In the genomic region with DNA sequence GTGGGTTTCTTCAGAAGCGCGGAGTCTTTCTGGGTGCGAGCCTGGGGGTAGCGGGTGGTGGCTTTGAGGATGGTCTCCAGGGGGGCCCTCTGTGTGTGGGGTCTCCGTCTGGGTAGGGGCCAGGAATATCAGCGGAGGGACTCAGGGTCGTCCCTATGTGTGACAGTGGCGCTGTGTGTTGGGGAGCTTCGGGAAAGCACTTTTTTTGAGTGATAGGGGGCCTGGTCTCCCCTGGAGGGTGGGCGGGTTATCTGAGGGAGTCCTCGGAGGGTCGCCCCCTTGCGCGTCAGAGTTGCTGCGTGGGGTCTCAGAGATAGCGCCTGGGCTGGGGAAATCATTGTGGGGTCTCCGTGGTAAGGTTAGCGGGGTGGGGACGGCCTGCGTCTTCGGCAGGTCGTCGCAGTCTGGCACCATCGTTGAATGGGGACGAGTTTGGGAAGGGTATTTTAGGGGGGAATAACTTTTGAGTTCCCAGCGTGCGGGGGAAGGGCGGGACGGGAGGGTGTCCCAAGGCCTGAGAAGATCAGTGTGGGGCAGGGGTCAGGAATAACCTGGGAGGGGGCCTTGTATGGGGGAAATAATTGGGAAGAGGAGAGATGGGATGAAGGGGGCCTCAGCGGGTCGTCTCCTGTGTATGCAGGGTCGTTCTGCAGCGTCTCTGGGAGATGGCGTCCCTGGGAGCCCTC, we compare ENCODE assay signal across 8 cellular contexts. TPM values are rescaled to one million over a fixed set of nuclear protein-coding genes. Genes with fewer than 3 reads are reported as not detected.
A peak's percentile ranks its signal among the peaks of the same experiment; 100 is the strongest.
DNase-seq lines count a peak whose midpoint lies in the region; ATAC-seq and TF ChIP-seq lines count a peak whose summit lies in the region.

No MANE protein-coding gene starts in this region.

- H3K4me1 ChIP-seq in neural progenitor cell: peaks cover 4% of the 10 kb centered on the region

- intact Hi-C loops in activated CD4-positive, alpha-beta T cell treated with anti-CD3 and anti-CD28 coated beads for 36 hours (cut with DNase I, micrococcal nuclease): loop anchor here (1.0 to 10.0 kb wide), 20 partner anchors 16 to 1374 kb away; partner anchors contain the start of genes CALR (in 1 of the 2), JUNB (in 1 of the 2), NACC1 (in 1 of the 2) and RAD23A (in 1 of the 2)

- H3K9me3 Mint-ChIP-seq in activated CD4-positive, alpha-beta T cell treated with anti-CD3 and anti-CD28 coated beads for 36 hours (ENCODE audit: low read depth): no peaks in the 10 kb centered on the region
- no peaks in the 10 kb centered on the region for H3K9me3 Mint-ChIP-seq in neural progenitor cell

- H3K36me3 ChIP-seq in neural progenitor cell: no peaks in the 10 kb centered on the region

- peak overlapping the region; percentile 80 for H3K9ac ChIP-seq in neural progenitor cell

- peaks cover 6% of the 10 kb centered on the region for H3K27me3 ChIP-seq in neural progenitor cell

- peak overlapping the region; percentile 87 for H3K27ac ChIP-seq in neural progenitor cell

- POLR2A ChIA-PET in activated CD4-positive, alpha-beta T cell treated with anti-CD3 and anti-CD28 coated beads for 36 hours (lab: Charles Lee): no interaction called here

- H3K36me3 Mint-ChIP-seq in activated CD4-positive, alpha-beta T cell treated with anti-CD3 and anti-CD28 coated beads for 36 hours (ENCODE audit: low read depth): peaks cover 37% of the 10 kb centered on the region
- H3K36me3 Mint-ChIP-seq in neural progenitor cell: peaks cover 7% of the 10 kb centered on the region

- peak; percentile 4 for ATAC-seq in activated CD4-positive, alpha-beta T cell treated with anti-CD3 and anti-CD28 coated beads for 36 hours

- peak overlapping the region; percentile 94 for H3K4me2 ChIP-seq in neural progenitor cell

- DNase-seq in activated CD4-positive, alpha-beta T cell treated with anti-CD3 and anti-CD28 coated beads for 1 hour: peak; percentile 25
- DNase-seq in activated CD4-positive, alpha-beta T cell treated with anti-CD3 and anti-CD28 coated beads, Interleukin-2, amount 50 U/mL, for 4 hours: no peak
- DNase-seq in activated CD4-positive, alpha-beta T cell treated with anti-CD3 and anti-CD28 coated beads for 36 hours: peak; percentile 59
- DNase-seq in epithelial cell of proximal tubule (ENCODE audit: low read depth) (no peak), neural progenitor cell (ENCODE audit: low spot score) (peak; percentile 54), NCI-H2171 (lab: John Stamatoyannopoulos, UW) (no peak), NCI-H146 treated with DMSO at 0.1 percent for 48 hours (lab: John Stamatoyannopoulos, UW; ENCODE audit: unreplicated experiment) (no peak), SHP77 treated with DMSO at 0.1 percent for 48 hours (lab: John Stamatoyannopoulos, UW) (no peak)

- H3K4me3 ChIP-seq in epithelial cell of proximal tubule (ENCODE audit: low read depth, low read length): peak overlapping the region; percentile 88
- peak overlapping the region; percentile 91 for H3K4me3 ChIP-seq in neural progenitor cell

- no peaks in the 10 kb centered on the region for H3K27me3 Mint-ChIP-seq in activated CD4-positive, alpha-beta T cell treated with anti-CD3 and anti-CD28 coated beads for 36 hours
- H3K27me3 Mint-ChIP-seq in neural progenitor cell (ENCODE audit: insufficient read depth, low read depth): peaks cover 16% of the 10 kb centered on the region

- H2AFZ ChIP-seq in neural progenitor cell (replicated peaks): no peak overlapping the region

- H4K20me1 ChIP-seq in neural progenitor cell (ENCODE audit: low read depth): peaks cover 25% of the 10 kb centered on the region

- TF ChIP-seq CTCF in epithelial cell of proximal tubule (conservative IDR thresholded peaks at IDR 0.05; ENCODE audit: low read depth, low read length): no peak
- TF ChIP-seq CTCF in neural progenitor cell (IDR thresholded peaks at IDR 0.05): no peak

- H3K79me2 ChIP-seq in neural progenitor cell (ENCODE audit: low read depth): peaks cover 38% of the 10 kb centered on the region

- H3K4me1 Mint-ChIP-seq in activated CD4-positive, alpha-beta T cell treated with anti-CD3 and anti-CD28 coated beads for 36 hours: peaks cover 21% of the 10 kb centered on the region
- peaks cover 35% of the 10 kb centered on the region for H3K4me1 Mint-ChIP-seq in neural progenitor cell

- peak overlapping the region; percentile 87 for H3K4me3 Mint-ChIP-seq in activated CD4-positive, alpha-beta T cell treated with anti-CD3 and anti-CD28 coated beads for 36 hours
- peak overlapping the region; percentile 94 for H3K4me3 Mint-ChIP-seq in neural progenitor cell

- peaks cover 36% of the 10 kb centered on the region for H3F3A ChIP-seq in neural progenitor cell (ENCODE audit: low read depth)

- no peaks in the 10 kb centered on the region for H3K9me3 ChIP-seq in neural progenitor cell (ENCODE audit: low read depth)

- H3K27ac Mint-ChIP-seq in activated CD4-positive, alpha-beta T cell treated with anti-CD3 and anti-CD28 coated beads for 36 hours: peak overlapping the region; percentile 97
- H3K27ac Mint-ChIP-seq in neural progenitor cell: peak overlapping the region; percentile 99

- CTCF ChIA-PET in activated CD4-positive, alpha-beta T cell treated with anti-CD3 and anti-CD28 coated beads for 36 hours (lab: Charles Lee): interaction anchor here (0.6 kb wide), 1 partner anchor 112 kb away, joined by 3 read pairs; no protein-coding TSS in a partner anchor

RNA-seq across cellular contexts. Expression of gene IER2, which starts 0.9 kb away (rescaled TPM):
- total RNA-seq in activated CD4-positive, alpha-beta T cell treated with anti-CD3 and anti-CD28 coated beads for 36 hours: 100 to 1,000 TPM; 109 to 118 TPM
- total RNA-seq in epithelial cell of proximal tubule: 105 and 145 TPM in 2 replicates
- 13.7 and 55.4 TPM in 2 replicates for total RNA-seq in neural progenitor cell (ENCODE audit: low replicate concordance)

RNA-seq across cellular contexts. Expression of gene STX10, which starts 0.9 kb away (rescaled TPM):
- 10 to 100 TPM; 64.8 to 71.4 TPM for total RNA-seq in activated CD4-positive, alpha-beta T cell treated with anti-CD3 and anti-CD28 coated beads for 36 hours
- total RNA-seq in epithelial cell of proximal tubule (89.0 and 92.7 TPM in 2 replicates), neural progenitor cell (ENCODE audit: low replicate concordance) (36.5 and 51.2 TPM in 2 replicates)

RNA-seq across cellular contexts. Expression of gene NACC1, which starts 33.0 kb away (rescaled TPM):
- 10 to 100 TPM; 77.5 to 84.5 TPM for total RNA-seq in activated CD4-positive, alpha-beta T cell treated with anti-CD3 and anti-CD28 coated beads for 36 hours
- total RNA-seq in epithelial cell of proximal tubule: 72.2 and 114 TPM in 2 replicates
- total RNA-seq in neural progenitor cell (ENCODE audit: low replicate concordance): 34.7 and 108 TPM in 2 replicates

RNA-seq across cellular contexts. Expression of gene TRMT1, which starts 34.5 kb away (rescaled TPM):
- 10 to 100 TPM; 73.0 to 96.1 TPM for total RNA-seq in activated CD4-positive, alpha-beta T cell treated with anti-CD3 and anti-CD28 coated beads for 36 hours
- 49.9 and 56.1 TPM in 2 replicates for total RNA-seq in epithelial cell of proximal tubule
- 30.2 and 49.0 TPM in 2 replicates for total RNA-seq in neural progenitor cell (ENCODE audit: low replicate concordance)

RNA-seq across cellular contexts. Expression of gene LYL1, which starts 48.4 kb away (rescaled TPM):
- 1 to 10 TPM; 2.0 to 2.5 TPM for total RNA-seq in activated CD4-positive, alpha-beta T cell treated with anti-CD3 and anti-CD28 coated beads for 36 hours
- total RNA-seq in epithelial cell of proximal tubule (4.0 and 6.9 TPM in 2 replicates), neural progenitor cell (ENCODE audit: low replicate concordance) (0.88 and 2.2 TPM in 2 replicates)

Comparison
In these comparisons a context has a peak if more than half of its experiments do, and no peak if none do; other contexts are left out.
1. DNase-seq: peak in activated CD4-positive, alpha-beta T cell treated with anti-CD3 and anti-CD28 coated beads for 1 hour (single experiment), activated CD4-positive, alpha-beta T cell treated with anti-CD3 and anti-CD28 coated beads for 36 hours (single experiment) and neural progenitor cell (single experiment); none in activated CD4-positive, alpha-beta T cell treated with anti-CD3 and anti-CD28 coated beads, Interleukin-2, amount 50 U/mL, for 4 hours (0 of 2), epithelial cell of proximal tubule (single experiment), NCI-H2171 (single experiment), NCI-H146 treated with DMSO at 0.1 percent for 48 hours (single experiment) and SHP77 treated with DMSO at 0.1 percent for 48 hours (single experiment).